Comparison of ENCODE assay signal across 33 cellular contexts in the genomic region with DNA sequence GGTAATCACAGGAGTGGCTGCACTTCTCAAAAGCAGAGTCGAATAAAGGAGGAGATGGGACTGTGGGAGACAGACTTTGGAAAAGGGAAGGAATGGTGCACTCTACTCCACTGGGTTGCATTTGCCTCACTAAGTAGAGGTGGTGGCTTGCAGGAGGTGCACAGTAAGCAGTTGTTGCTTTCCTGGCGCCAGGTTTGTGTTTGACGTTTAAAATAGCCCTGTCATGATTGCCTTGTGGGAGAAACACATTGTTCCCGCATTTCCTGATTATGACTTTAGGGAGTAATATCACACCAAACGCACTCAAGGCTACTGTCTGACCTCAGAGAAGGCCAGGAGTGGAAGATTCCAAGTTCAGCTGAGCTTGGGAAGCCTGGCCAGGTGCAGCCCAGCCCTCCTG. TPM values are rescaled to one million over a fixed set of nuclear protein-coding genes. Genes with fewer than 3 reads are reported as not detected.
"Had no signal": no experiment of that assay in that cellular context is flagged by ENCODE, and none has a peak within 500 bp of the region (broad histone marks: within the 10 kb centered on the region; RNA-seq: fewer than 3 reads in every experiment).

No MANE protein-coding gene starts in this region.

- H3K27ac ChIP-seq: brain microvascular endothelial cell, KMS-11 had no signal

- H3K4me2 ChIP-seq: KMS-11 had no signal

- DNase-seq: activated CD4-positive, alpha-beta T cell treated with anti-CD3 and anti-CD28 coated beads, Interleukin-2, amount 10 ng/mL, durations not matched to agents 24 days and 14 days; activated CD4-positive, alpha-beta T cell treated with anti-CD3 and anti-CD28 coated beads, Interleukin-2, amount 50 U/mL, for 4 hours; activated CD8-positive, alpha-beta T cell treated with anti-CD3 and anti-CD28 coated beads for 36 hours; activated effector memory CD4-positive, alpha-beta T cell treated with anti-CD3 and anti-CD28 coated beads, Interleukin-2, amount 50 U/mL, for 16 hours; activated naive CD4-positive, alpha-beta T cell; activated naive CD4-positive, alpha-beta T cell treated with anti-CD3 and anti-CD28 coated beads, Interleukin-2, amount 50 U/mL, for 16 hours; activated naive CD8-positive, alpha-beta T cell treated with anti-CD3 and anti-CD28 coated beads for 36 hours; activated T-cell treated with anti-CD3 and anti-CD28 coated beads, Interleukin-2, amount 50 U/mL, for 1 hour; activated T-cell treated with anti-CD3 and anti-CD28 coated beads, Interleukin-2, amount 50 U/mL, for 72 hours; amniotic stem cell; aorta; brain microvascular endothelial cell; MM.1S; MV-4-11; NCI-H1092; NCI-H1436 treated with DMSO at 0.1 percent for 48 hours; NCI-H1694 treated with DMSO at 0.1 percent for 48 hours; NCI-H2029 treated with DMSO at 0.1 percent for 48 hours; NCI-H2107; NCI-H2171; NCI-H510A treated with DMSO at 0.1 percent for 48 hours; NCI-H526 treated with DMSO at 0.1 percent for 48 hours; NCI-H774; T1000 had no signal

- H3K27ac Mint-ChIP-seq: activated CD4-positive, alpha-beta T cell treated with anti-CD3 and anti-CD28 coated beads, Interleukin-2, amount 10 ng/mL, durations not matched to agents 24 days and 14 days; activated CD8-positive, alpha-beta T cell treated with anti-CD3 and anti-CD28 coated beads for 36 hours; activated naive CD8-positive, alpha-beta T cell treated with anti-CD3 and anti-CD28 coated beads for 36 hours; activated T-cell treated with anti-CD3 and anti-CD28 coated beads, Interleukin-2, amount 50 U/mL, for 72 hours; activated T-helper 17 cell treated with anti-CD3 and anti-CD28 coated beads, Interleukin-2, amount 50 U/mL, for 72 hours had no signal

- ATAC-seq: activated CD8-positive, alpha-beta T cell treated with anti-CD3 and anti-CD28 coated beads for 36 hours; activated T-cell treated with anti-CD3 and anti-CD28 coated beads, Interleukin-2, amount 50 U/mL, for 72 hours; activated T-helper 17 cell treated with anti-CD3 and anti-CD28 coated beads, Interleukin-2, amount 50 U/mL, for 72 hours; Panc1 had no signal

- H3K9me3 Mint-ChIP-seq: activated CD4-positive, alpha-beta T cell treated with anti-CD3 and anti-CD28 coated beads, Interleukin-2, amount 10 ng/mL, durations not matched to agents 24 days and 14 days; activated CD8-positive, alpha-beta T cell treated with anti-CD3 and anti-CD28 coated beads for 36 hours; activated naive CD8-positive, alpha-beta T cell treated with anti-CD3 and anti-CD28 coated beads for 36 hours; activated T-cell treated with anti-CD3 and anti-CD28 coated beads, Interleukin-2, amount 50 U/mL, for 72 hours; activated T-helper 17 cell treated with anti-CD3 and anti-CD28 coated beads, Interleukin-2, amount 50 U/mL, for 72 hours; central memory CD8-positive, alpha-beta T cell had no signal

- H3K36me3 Mint-ChIP-seq: activated naive CD8-positive, alpha-beta T cell treated with anti-CD3 and anti-CD28 coated beads for 36 hours had no signal

- H3K36me3 ChIP-seq: brain microvascular endothelial cell had no signal

- H3K4me1 Mint-ChIP-seq: activated T-helper 17 cell treated with anti-CD3 and anti-CD28 coated beads, Interleukin-2, amount 50 U/mL, for 72 hours had no signal

- H3K4me3 Mint-ChIP-seq: activated CD4-positive, alpha-beta T cell treated with anti-CD3 and anti-CD28 coated beads, Interleukin-2, amount 10 ng/mL, durations not matched to agents 24 days and 14 days; activated CD8-positive, alpha-beta T cell treated with anti-CD3 and anti-CD28 coated beads for 36 hours; activated naive CD8-positive, alpha-beta T cell treated with anti-CD3 and anti-CD28 coated beads for 36 hours; activated T-cell treated with anti-CD3 and anti-CD28 coated beads, Interleukin-2, amount 50 U/mL, for 72 hours; activated T-helper 17 cell treated with anti-CD3 and anti-CD28 coated beads, Interleukin-2, amount 50 U/mL, for 72 hours; central memory CD8-positive, alpha-beta T cell had no signal

- H3K27me3 ChIP-seq: brain microvascular endothelial cell had no signal

RNA-seq across cellular contexts. Expression of a gene that starts 36.7 kb away (rescaled TPM):
- total RNA-seq: activated CD4-positive, alpha-beta T cell treated with anti-CD3 and anti-CD28 coated beads, Interleukin-2, amount 10 ng/mL, durations not matched to agents 24 days and 14 days; activated CD8-positive, alpha-beta memory T cell treated with anti-CD3 and anti-CD28 coated beads for 36 hours; activated CD8-positive, alpha-beta T cell treated with anti-CD3 and anti-CD28 coated beads for 36 hours; activated naive CD8-positive, alpha-beta T cell treated with anti-CD3 and anti-CD28 coated beads for 36 hours; aorta; LHCN-M2; RPMI7951; T-helper 1 cell treated with Interleukin-12 subunit alpha and Interleukin-12 subunit beta and Interleukin-4 antibody, amounts not matched to agents 30 ng/mL and 1 ng/mL, for 36 hours; T-helper 2 cell treated with Interferon-gamma antibody and Interleukin-4, amounts not matched to agents 100 ng/mL and 5 ng/mL, for 36 hours had no signal
- polyA plus RNA-seq: aorta had no signal
